In the genomic region with DNA sequence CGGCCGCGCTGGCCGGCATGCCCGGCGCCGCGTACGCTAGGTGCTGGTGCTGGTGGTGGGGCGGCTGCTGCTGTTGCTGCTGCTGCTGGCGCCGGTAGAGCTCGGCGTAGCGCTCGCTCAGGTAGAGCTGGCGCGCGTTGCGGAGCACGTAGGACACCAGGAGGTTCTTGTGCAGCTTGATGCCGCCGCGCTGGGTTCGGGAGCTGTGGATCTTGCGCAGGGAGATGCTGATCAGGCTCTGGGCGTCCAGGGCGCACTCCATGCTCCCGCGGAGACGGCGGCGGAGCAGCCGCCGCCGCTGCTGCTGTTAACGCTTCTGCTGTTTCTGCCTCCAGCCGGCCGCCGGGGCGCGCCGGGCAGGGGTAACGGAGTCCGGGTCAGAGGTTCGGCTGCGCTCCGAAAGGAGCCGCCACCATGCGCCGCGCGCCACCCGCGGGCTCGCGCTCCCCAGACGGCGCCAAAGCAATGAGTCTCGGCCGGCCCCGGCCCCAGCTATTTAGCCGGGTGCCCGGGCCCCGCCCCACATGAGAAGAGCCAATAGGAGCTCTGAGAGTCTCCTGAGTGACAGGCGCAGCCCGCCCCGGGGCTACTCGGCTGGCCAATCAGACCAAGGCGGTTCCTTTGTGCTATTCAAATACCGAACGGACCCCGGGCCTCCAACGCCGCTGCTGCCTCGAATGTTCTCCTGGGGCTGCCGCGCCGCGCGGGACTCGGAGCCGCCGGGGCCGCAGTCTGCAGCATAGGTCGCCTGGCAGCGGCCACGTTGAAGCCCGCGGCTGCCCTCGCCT, we compare ENCODE assay signal across 8 cellular contexts. TPM values are rescaled to one million over a fixed set of nuclear protein-coding genes. Genes with fewer than 3 reads are reported as not detected.
A peak's percentile ranks its signal among the peaks of the same experiment; 100 is the strongest.
DNase-seq lines count a peak whose midpoint lies in the region; ATAC-seq and TF ChIP-seq lines count a peak whose summit lies in the region.

Gene IER5L (minus strand): TSS at position 471 of the 788 bp plus-strand sequence. CDS start 209 bp downstream, at position 262.

- H3K4me1 ChIP-seq in BLaER1 treated with 17β-estradiol and CSF1 and Interleukin-3, amounts not matched to agents 10 nM and 100 nM: peaks cover 15 to 51% (median 34%) of the 10 kb centered on the region in 10 experiments
- peaks cover 4 to 29% (median 10%) of the 10 kb centered on the region in 4 donors for H3K4me1 ChIP-seq in liver (ENCODE audit: control insufficient read depth in 4 of 4, insufficient read depth in 4 of 4, low read length in 3 of 4)

- ATAC-seq in GM19351 (IDR thresholded peaks at IDR 0.05; ENCODE audit: unreplicated experiment) (peak; percentile 86), HG03469 (IDR thresholded peaks at IDR 0.05; ENCODE audit: unreplicated experiment) (peak; percentile 70)

- peak within 1 kb of the TSS; percentile 73 to 97 (median 82) for H3K9ac ChIP-seq in BLaER1 treated with 17β-estradiol and CSF1 and Interleukin-3, amounts not matched to agents 10 nM and 100 nM
- peak within 1 kb of the TSS; percentile 73 to 80 for H3K9ac ChIP-seq in liver (ENCODE audit: low read depth in 1 of 2, low read length in 2 of 2)

- WGBS in liver: 1% methylated on average over 91 of the region's 91 CpGs

- DNase-seq in NCI-H526 (lab: John Stamatoyannopoulos, UW) (peak; percentile 81 to 95), dermis blood vessel endothelial cell (peak; percentile 96)
- peak; percentile 82 to 88 for DNase-seq in activated CD4-positive, alpha-beta T cell treated with anti-CD3 and anti-CD28 coated beads, Interleukin-2, amount 50 U/mL, for 24 hours (ENCODE audit: low read depth in 1 of 2, low spot score in 1 of 2)
- peak; percentile 92 to 93 for DNase-seq in stimulated activated CD4-positive, alpha-beta T cell treated with anti-CD3 and anti-CD28 coated beads, Interleukin-2, amount 100 ng/mL, for 48 hours

- TF ChIP-seq CTCF in liver (IDR thresholded peaks at IDR 0.05; ENCODE audit: low read depth, low read length, missing input control): no peak

- no peaks in the 10 kb centered on the region for H3K9me3 ChIP-seq in BLaER1 treated with 17β-estradiol and CSF1 and Interleukin-3, amounts not matched to agents 10 nM and 100 nM (replicated peaks in 1 of 11)
- no peaks in the 10 kb centered on the region for H3K9me3 ChIP-seq in liver (ENCODE audit: control insufficient read depth in 4 of 4, low read length in 3 of 4)

- peaks cover 0 to 53% (median 35%) of the 10 kb centered on the region in 11 experiments; a peak in 19 of 22 replicates for H3K27me3 ChIP-seq in BLaER1 treated with 17β-estradiol and CSF1 and Interleukin-3, amounts not matched to agents 10 nM and 100 nM
- H3K27me3 ChIP-seq in liver (ENCODE audit: control insufficient read depth in 4 of 4, insufficient read depth in 4 of 4, low read length in 3 of 4): no peaks in the 10 kb centered on the region

- peak within 1 kb of the TSS; percentile 73 to 98 (median 78) for H3K4me3 ChIP-seq in BLaER1 treated with 17β-estradiol and CSF1 and Interleukin-3, amounts not matched to agents 10 nM and 100 nM
- peak within 1 kb of the TSS; percentile 83 to 91 (median 90) for H3K4me3 ChIP-seq in liver (ENCODE audit: low read depth in 1 of 3, low read length in 3 of 3)

- H4K20me1 ChIP-seq in BLaER1 treated with 17β-estradiol and CSF1 and Interleukin-3, amounts not matched to agents 10 nM and 100 nM: peaks cover 0 to 17% (median 14%) of the 10 kb centered on the region in 11 experiments; a peak in 18 of 22 replicates

- peaks cover 0 to 5% (median 0%) of the 10 kb centered on the region in 11 experiments; a peak in 1 of 22 replicates for H3K36me3 ChIP-seq in BLaER1 treated with 17β-estradiol and CSF1 and Interleukin-3, amounts not matched to agents 10 nM and 100 nM
- no peaks in the 10 kb centered on the region for H3K36me3 ChIP-seq in liver (ENCODE audit: control insufficient read depth in 4 of 4, insufficient read depth in 3 of 4, low read depth in 1 of 4, low read length in 3 of 4)

- peak within 1 kb of the TSS; percentile 63 to 90 (median 81); a peak in 20 of 22 replicates for H3K27ac ChIP-seq in BLaER1 treated with 17β-estradiol and CSF1 and Interleukin-3, amounts not matched to agents 10 nM and 100 nM
- H3K27ac ChIP-seq in liver (ENCODE audit: low read depth in 1 of 2, low read length in 2 of 2): peak within 1 kb of the TSS; percentile 99

- peak within 1 kb of the TSS; percentile 96 to 100 (median 100) for H3K4me2 ChIP-seq in BLaER1 treated with 17β-estradiol and CSF1 and Interleukin-3, amounts not matched to agents 10 nM and 100 nM

- peak; percentile 22 to 45 for TF ChIP-seq RAD21 in liver (IDR thresholded peaks at IDR 0.05)

TF ChIP-seq in liver, 16 proteins besides CTCF, POLR2A, EP300 and RAD21:
- TF ChIP-seq YY1 (IDR thresholded peaks at IDR 0.05) (no peak), HNF4G (IDR thresholded peaks at IDR 0.05) (no peak), TAF1 (conservative IDR thresholded peaks at IDR 0.05) (peak; percentile 97), HNF4A (conservative IDR thresholded peaks at IDR 0.05) (no peak), MAX (IDR thresholded peaks at IDR 0.05) (no peak), REST (IDR thresholded peaks at IDR 0.05) (peak; percentile 96), SP1 (IDR thresholded peaks at IDR 0.05) (peak; percentile 86), GABPA (IDR thresholded peaks at IDR 0.05 in 1 of 2, conservative IDR thresholded peaks at IDR 0.05 in 1 of 2) (no peak), JUND (IDR thresholded peaks at IDR 0.05) (no peak), EGR1 (IDR thresholded peaks at IDR 0.05; ENCODE audit: low read depth in 2 of 2) (no peak), NR2F2 (IDR thresholded peaks at IDR 0.05) (no peak), FOXA1 (IDR thresholded peaks at IDR 0.05) (no peak), ATF3 (IDR thresholded peaks at IDR 0.05) (no peak)
TF ChIP-seq in liver: peak in this region for 3.

RNA-seq across cellular contexts. Expression of gene IER5L, which starts in this region (rescaled TPM):
- 13.0 and 19.4 TPM in 2 replicates for total RNA-seq in dermis blood vessel endothelial cell
- total RNA-seq in liver: 1 to 10 TPM; 1.9 to 3.0 TPM
- 1 to 10 TPM in 1 of 2 donors, under 1 TPM in 1; 0.40 to 3.3 TPM for polyA plus RNA-seq in liver

Comparison
In these comparisons a context has a peak if more than half of its experiments do, and no peak if none do; other contexts are left out.
1. Peak in every context shown above with its lines: DNase-seq, ATAC-seq, H3K4me3 ChIP-seq and H3K27ac ChIP-seq.